1 cellular context compared by ENCODE assay signal in genomic region chr22:28426346-28427132, GRCh38.
TF ChIP-seq lines count a peak whose summit lies in the region.

No MANE protein-coding gene starts in this region.

TF ChIP-seq in endothelial cell of umbilical vein, 7 proteins besides CTCF, POLR2A, EP300 and RAD21:
- no peak for TF ChIP-seq GATA2 (IDR thresholded peaks at IDR 0.05; ENCODE audit: insufficient read depth, insufficient read length, low read depth, low read length)
- TF ChIP-seq EZH2 (IDR thresholded peaks at IDR 0.05; ENCODE audit: borderline replicate concordance, low read depth, low read length, severe bottlenecking) = no peak
- TF ChIP-seq MAX (IDR thresholded peaks at IDR 0.05; ENCODE audit: insufficient read depth, insufficient read length) = no peak
- no peak for TF ChIP-seq POLR2AphosphoS5 (IDR thresholded peaks at IDR 0.05; ENCODE audit: insufficient read depth, low read depth, low read length)
- no peak for TF ChIP-seq MYC (IDR thresholded peaks at IDR 0.05; ENCODE audit: low read depth, low read length)
TF ChIP-seq in endothelial cell of umbilical vein: peak in this region for 0.
